In genomic region chr2:102992607-102993006, GRCh38 we compare ENCODE assay signal across 28 cellular contexts.
"Had no signal": no experiment of that assay in that cellular context is flagged by ENCODE, and none has a peak within 500 bp of the region (broad histone marks: within the 10 kb centered on the region; RNA-seq: fewer than 3 reads in every experiment).

No MANE protein-coding gene starts in this region.

- H3K4me3 ChIP-seq: stomach, suprapubic skin, testis, thoracic aorta, thyroid gland, tibial artery, tibial nerve, transverse colon, upper lobe of left lung, upper lobe of right lung, uterus, vagina had no signal

- H3K27me3 Mint-ChIP-seq: stimulated activated memory B cell treated with anti-CD40 and anti-IgM and Interleukin-4, amounts not matched to agents 10 μg/mL and 1 μg/mL and 100 μg/mL, for 72 hours had no signal

- FAIRE-seq: urothelium cell line had no signal

- H3K4me3 Mint-ChIP-seq: stimulated activated effector memory CD8-positive, alpha-beta T cell treated with anti-CD3 and anti-CD28 coated beads, Interleukin-12 subunit alpha, Interleukin-12 subunit beta, amount 100 ng/mL, for 72 hours; stimulated activated memory B cell treated with anti-CD40 and anti-IgM and Interleukin-4, amounts not matched to agents 10 μg/mL and 1 μg/mL and 100 μg/mL, for 72 hours; stimulated activated naive CD8-positive, alpha-beta T cell treated with anti-CD3 and anti-CD28 coated beads, Interleukin-15, amount 100 ng/mL, for 72 hours; stimulated activated naive CD8-positive, alpha-beta T cell treated with anti-CD3 and anti-CD28 coated beads, Interleukin-15, Interleukin-2, amounts not matched to agents 100 ng/mL and 50 ng/mL, for 24 hours; type B pancreatic cell had no signal

- H3K4me1 ChIP-seq: stomach, suprapubic skin, testis, thyroid gland, tibial artery, tibial nerve, transverse colon, upper lobe of left lung, upper lobe of right lung, uterus, vagina had no signal

- H3K36me3 ChIP-seq: stomach, suprapubic skin, thoracic aorta, thyroid gland, tibial artery, tibial nerve, transverse colon, upper lobe of left lung, upper lobe of right lung, uterus, vagina had no signal

- H3K9me3 ChIP-seq: stomach, suprapubic skin, testis, thoracic aorta, thyroid gland, tibial artery, tibial nerve, transverse colon, upper lobe of left lung, upper lobe of right lung, uterus, vagina had no signal

- DNase-seq: stimulated activated CD4-positive, alpha-beta T cell treated with anti-CD3 and anti-CD28 coated beads, Interleukin-2, amount 100 ng/mL, for 48 hours; stimulated activated CD4-positive, alpha-beta T cell treated with anti-CD3 and anti-CD28 coated beads, Interleukin-4, amount 100 ng/mL, for 1 hour; stimulated activated CD4-positive, alpha-beta T cell treated with anti-CD3 and anti-CD28 coated beads, Interleukin-4, amount 100 ng/mL, for 24 hours; stimulated activated CD4-positive, alpha-beta T cell treated with anti-CD3 and anti-CD28 coated beads, Interleukin-4, amount 100 ng/mL, for 4 hours; stimulated activated CD8-positive, alpha-beta memory T cell treated with anti-CD3 and anti-CD28 coated beads, Interleukin-4, amount 100 ng/mL, for 48 hours; stimulated activated naive CD4-positive, alpha-beta T cell; stimulated activated naive CD4-positive, alpha-beta T cell treated with Interleukin-2 at 50 U/mL for 16 hours; stimulated activated naive CD8-positive, alpha-beta T cell treated with anti-CD3 and anti-CD28 coated beads, Interleukin-15, amount 100 ng/mL, for 72 hours; stimulated activated naive CD8-positive, alpha-beta T cell treated with anti-CD3 and anti-CD28 coated beads, Interleukin-15, Interleukin-2, amounts not matched to agents 100 U/mL and 50 U/mL, for 24 hours; stomach; substantia nigra; testis; thyroid gland; tibial artery; transverse colon; trophoblast cell; upper lobe of left lung; upper lobe of right lung; uterus had no signal

- H3K4me1 Mint-ChIP-seq: stimulated activated effector memory CD8-positive, alpha-beta T cell treated with anti-CD3 and anti-CD28 coated beads, Interleukin-12 subunit alpha, Interleukin-12 subunit beta, amount 100 ng/mL, for 72 hours; stimulated activated memory B cell treated with anti-CD40 and anti-IgM and Interleukin-4, amounts not matched to agents 10 μg/mL and 1 μg/mL and 100 μg/mL, for 72 hours; stimulated activated naive CD8-positive, alpha-beta T cell treated with anti-CD3 and anti-CD28 coated beads, Interleukin-15, amount 100 ng/mL, for 72 hours had no signal

- H3K36me3 Mint-ChIP-seq: stimulated activated effector memory CD8-positive, alpha-beta T cell treated with anti-CD3 and anti-CD28 coated beads, Interleukin-12 subunit alpha, Interleukin-12 subunit beta, amount 100 ng/mL, for 72 hours; stimulated activated memory B cell treated with anti-CD40 and anti-IgM and Interleukin-4, amounts not matched to agents 10 μg/mL and 1 μg/mL and 100 μg/mL, for 72 hours; type B pancreatic cell had no signal

- H3K9me3 Mint-ChIP-seq: stimulated activated memory B cell treated with anti-CD40 and anti-IgM and Interleukin-4, amounts not matched to agents 10 μg/mL and 1 μg/mL and 100 μg/mL, for 72 hours; stimulated activated naive CD8-positive, alpha-beta T cell treated with anti-CD3 and anti-CD28 coated beads, Interleukin-15, amount 100 ng/mL, for 72 hours; stimulated activated naive CD8-positive, alpha-beta T cell treated with anti-CD3 and anti-CD28 coated beads, Interleukin-15, Interleukin-2, amounts not matched to agents 100 ng/mL and 50 ng/mL, for 24 hours; type B pancreatic cell had no signal

- ATAC-seq: stimulated activated effector memory CD8-positive, alpha-beta T cell treated with anti-CD3 and anti-CD28 coated beads, Interleukin-12 subunit alpha, Interleukin-12 subunit beta, amount 100 ng/mL, for 72 hours; stimulated activated memory B cell treated with anti-CD40 and anti-IgM and Interleukin-4, amounts not matched to agents 10 μg/mL and 1 μg/mL and 100 μg/mL, for 72 hours; stimulated activated naive CD8-positive, alpha-beta T cell treated with anti-CD3 and anti-CD28 coated beads, Interleukin-15, amount 100 ng/mL, for 72 hours; stimulated activated naive CD8-positive, alpha-beta T cell treated with anti-CD3 and anti-CD28 coated beads, Interleukin-15, Interleukin-2, amounts not matched to agents 100 U/mL and 50 U/mL, for 24 hours; upper lobe of right lung had no signal

- H3K27ac ChIP-seq: stomach, suprapubic skin, testis, thoracic aorta, thyroid gland, tibial artery, tibial nerve, transverse colon, upper lobe of left lung, upper lobe of right lung, uterus, vagina had no signal

- H3K27ac Mint-ChIP-seq: stimulated activated effector memory CD8-positive, alpha-beta T cell treated with anti-CD3 and anti-CD28 coated beads, Interleukin-12 subunit alpha, Interleukin-12 subunit beta, amount 100 ng/mL, for 72 hours; stimulated activated memory B cell treated with anti-CD40 and anti-IgM and Interleukin-4, amounts not matched to agents 10 μg/mL and 1 μg/mL and 100 μg/mL, for 72 hours; stimulated activated naive CD8-positive, alpha-beta T cell treated with anti-CD3 and anti-CD28 coated beads, Interleukin-15, amount 100 ng/mL, for 72 hours; stimulated activated naive CD8-positive, alpha-beta T cell treated with anti-CD3 and anti-CD28 coated beads, Interleukin-15, Interleukin-2, amounts not matched to agents 100 ng/mL and 50 ng/mL, for 24 hours; type B pancreatic cell had no signal
